Comparison of ENCODE assay signal across 28 cellular contexts in the genomic region with DNA sequence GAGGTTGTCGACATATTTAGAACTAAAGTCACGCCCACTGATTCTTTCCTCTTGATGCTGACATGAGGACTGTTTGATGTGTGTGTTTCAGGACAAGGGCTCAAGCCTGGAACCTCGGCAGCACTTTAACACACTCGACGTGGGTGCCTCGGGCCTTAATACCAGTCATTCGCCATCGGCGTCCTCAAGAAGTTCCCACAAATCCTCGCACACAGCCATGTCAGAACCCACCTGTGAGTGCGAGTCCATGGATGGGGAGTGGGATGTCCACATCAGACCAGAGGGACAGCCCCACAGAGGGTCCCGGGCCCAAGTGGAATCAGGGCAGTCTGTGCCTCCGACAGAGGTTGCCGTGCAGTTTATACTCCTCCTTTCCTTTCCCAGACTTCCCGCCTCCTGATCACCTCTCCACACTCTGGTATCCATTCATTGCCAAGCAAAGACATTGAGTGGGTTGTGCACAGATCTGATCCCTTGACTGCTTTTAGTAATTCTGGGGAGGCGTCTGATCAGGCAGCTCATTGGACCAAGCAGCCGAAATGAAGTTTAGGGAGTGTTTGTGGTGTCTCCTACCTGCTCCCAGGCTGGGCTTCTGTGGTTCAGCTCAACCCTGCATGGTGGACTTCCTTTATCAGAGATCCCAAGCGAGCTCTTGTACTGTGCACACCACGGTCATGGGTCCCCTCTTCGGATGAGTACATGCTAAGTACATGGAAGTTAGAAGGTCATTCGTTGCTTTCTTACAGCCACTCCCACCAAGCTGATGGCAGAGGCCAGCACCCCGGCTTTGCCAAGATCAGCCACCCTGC.
"Had no signal": no experiment of that assay in that cellular context is flagged by ENCODE, and none has a peak within 500 bp of the region (broad histone marks: within the 10 kb centered on the region; RNA-seq: fewer than 3 reads in every experiment).

No MANE protein-coding gene starts in this region.

- H3K9me3 ChIP-seq: colonic mucosa, gastrocnemius medialis, heart left ventricle, neutrophil, pancreas, right atrium auricular region, thoracic aorta, tibial nerve, vagina had no signal

- H3K36me3 ChIP-seq: colonic mucosa, neutrophil had no signal

- H3K4me3 Mint-ChIP-seq: dendritic cell treated with granulocyte-macrophage colony-stimulating factor and Interleukin-4, amounts not matched to agents 40 ng/mL and 50 ng/mL, for 4 days; endodermal cell; naive thymus-derived CD8-positive, alpha-beta T cell; neural crest cell; stimulated activated naive B cell treated with anti-CD40 and anti-IgM and Interleukin-4, amounts not matched to agents 10 μg/mL and 1 μg/mL and 100 μg/mL, for 72 hours; stimulated activated naive CD8-positive, alpha-beta T cell treated with anti-CD3 and anti-CD28 coated beads, Interleukin-15, Interleukin-2, amounts not matched to agents 100 ng/mL and 50 ng/mL, for 24 hours had no signal

- H3K4me1 ChIP-seq: colonic mucosa, gastrocnemius medialis, heart left ventricle, pancreas, right atrium auricular region, tibial nerve, vagina had no signal

- H2AFZ ChIP-seq: hepatocyte had no signal

- ATAC-seq: esophagus mucosa; gastrocnemius medialis; heart left ventricle; left lobe of liver; naive thymus-derived CD8-positive, alpha-beta T cell; pancreas; stimulated activated naive B cell treated with anti-CD40 and anti-IgM and Interleukin-4, amounts not matched to agents 10 μg/mL and 1 μg/mL and 100 μg/mL, for 72 hours had no signal

- H3K79me2 ChIP-seq: hepatocyte had no signal

- DNase-seq: colonic mucosa; effector CD8-positive, alpha-beta T cell; endodermal cell; foreskin fibroblast; gastrocnemius medialis; heart left ventricle; kidney; mammary epithelial cell; mesendoderm; naive thymus-derived CD8-positive, alpha-beta T cell; pancreas; small intestine; stimulated activated CD4-positive, alpha-beta T cell treated with anti-CD3 and anti-CD28 coated beads, Interleukin-15, amount 100 ng/mL, for 24 hours; stimulated activated CD4-positive, alpha-beta T cell treated with anti-CD3 and anti-CD28 coated beads, Interleukin-2, amount 100 ng/mL, for 48 hours; stimulated activated naive B cell treated with anti-CD40 and anti-IgM and Interleukin-4, amounts not matched to agents 10 μg/mL and 1 μg/mL and 100 μg/mL, for 72 hours had no signal

- H3K4me3 ChIP-seq: colonic mucosa, gastrocnemius medialis, heart left ventricle, hepatocyte, pancreas, right atrium auricular region, thoracic aorta, tibial nerve, vagina had no signal

- H3K27ac ChIP-seq: colonic mucosa, epithelial cell of prostate, gastrocnemius medialis, heart left ventricle, hepatocyte, neutrophil, pancreas, right atrium auricular region, thoracic aorta, tibial nerve, vagina had no signal

- H3K27me3 Mint-ChIP-seq: progenitor cell of endocrine pancreas; stimulated activated naive CD8-positive, alpha-beta T cell treated with anti-CD3 and anti-CD28 coated beads, Interleukin-15, Interleukin-2, amounts not matched to agents 100 ng/mL and 50 ng/mL, for 24 hours had no signal

- H3K9me3 Mint-ChIP-seq: dendritic cell treated with granulocyte-macrophage colony-stimulating factor and Interleukin-4, amounts not matched to agents 40 ng/mL and 50 ng/mL, for 4 days; endodermal cell; naive thymus-derived CD8-positive, alpha-beta T cell; neural crest cell; stimulated activated naive B cell treated with anti-CD40 and anti-IgM and Interleukin-4, amounts not matched to agents 10 μg/mL and 1 μg/mL and 100 μg/mL, for 72 hours; stimulated activated naive CD8-positive, alpha-beta T cell treated with anti-CD3 and anti-CD28 coated beads, Interleukin-15, Interleukin-2, amounts not matched to agents 100 ng/mL and 50 ng/mL, for 24 hours had no signal

- H3K4me1 Mint-ChIP-seq: endodermal cell had no signal

- H3K4me2 ChIP-seq: hepatocyte had no signal

- H3K36me3 Mint-ChIP-seq: stimulated activated naive B cell treated with anti-CD40 and anti-IgM and Interleukin-4, amounts not matched to agents 10 μg/mL and 1 μg/mL and 100 μg/mL, for 72 hours had no signal

- H3K27ac Mint-ChIP-seq: dendritic cell treated with granulocyte-macrophage colony-stimulating factor and Interleukin-4, amounts not matched to agents 40 ng/mL and 50 ng/mL, for 4 days; endodermal cell; naive thymus-derived CD8-positive, alpha-beta T cell; progenitor cell of endocrine pancreas; stimulated activated naive B cell treated with anti-CD40 and anti-IgM and Interleukin-4, amounts not matched to agents 10 μg/mL and 1 μg/mL and 100 μg/mL, for 72 hours; stimulated activated naive CD8-positive, alpha-beta T cell treated with anti-CD3 and anti-CD28 coated beads, Interleukin-15, Interleukin-2, amounts not matched to agents 100 ng/mL and 50 ng/mL, for 24 hours had no signal

- H3K27me3 ChIP-seq: colonic mucosa, gastrocnemius medialis, heart left ventricle, hepatocyte, pancreas, right atrium auricular region, tibial nerve, vagina had no signal
